Comparison of ENCODE assay signal across 10 cellular contexts in the genomic region with DNA sequence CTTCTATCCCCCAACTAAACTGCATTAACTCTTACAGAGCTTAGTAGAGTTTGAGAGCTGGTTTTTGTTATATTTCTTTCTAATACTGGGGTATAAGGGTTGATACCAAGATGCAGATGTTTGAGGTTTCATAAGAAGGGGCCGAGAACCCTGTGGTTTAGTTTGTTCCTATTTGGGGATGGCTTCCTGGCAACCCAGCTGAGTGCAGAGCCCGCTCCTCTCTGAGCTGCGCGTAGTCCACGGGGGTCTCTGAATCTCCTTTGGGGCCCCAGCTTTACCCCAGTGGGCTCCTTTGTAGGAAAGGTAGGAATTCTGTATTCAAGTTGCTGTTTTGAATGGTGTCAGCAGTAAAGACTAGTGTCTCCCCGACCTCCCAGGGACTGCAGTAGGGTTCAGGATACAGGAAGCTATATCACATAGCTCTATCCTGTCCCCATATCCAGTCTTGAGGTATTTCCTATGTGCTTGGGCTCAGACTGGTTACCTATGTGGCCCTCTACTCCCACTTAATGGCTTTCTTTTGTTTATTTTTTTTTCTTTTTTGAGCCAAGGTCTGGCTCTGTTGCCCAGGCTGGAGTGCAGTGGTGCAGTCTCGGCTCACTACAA. TPM values are rescaled to one million over a fixed set of nuclear protein-coding genes. Genes with fewer than 3 reads are reported as not detected.
A peak's percentile ranks its signal among the peaks of the same experiment; 100 is the strongest.
DNase-seq lines count a peak whose midpoint lies in the region; ATAC-seq and TF ChIP-seq lines count a peak whose summit lies in the region.
"Had no signal": no experiment of that assay in that cellular context is flagged by ENCODE, and none has a peak within 500 bp of the region (broad histone marks: within the 10 kb centered on the region; RNA-seq: fewer than 3 reads in every experiment).

No MANE protein-coding gene starts in this region.

- H3K4me1 Mint-ChIP-seq in activated naive CD8-positive, alpha-beta T cell treated with anti-CD3 and anti-CD28 coated beads for 36 hours = peaks cover 65% of the 10 kb centered on the region
- peaks cover 73% of the 10 kb centered on the region for H3K4me1 Mint-ChIP-seq in activated naive CD8-positive, alpha-beta T cell treated with anti-CD3 and anti-CD28 coated beads, Interleukin-2, amount 50 U/mL, for 24 hours

- no peak for ATAC-seq in activated naive CD8-positive, alpha-beta T cell treated with anti-CD3 and anti-CD28 coated beads, Interleukin-2, amount 50 U/mL, for 24 hours
- ATAC-seq in HG02798 (IDR thresholded peaks at IDR 0.05; ENCODE audit: poor library complexity, unreplicated experiment) (peak; percentile 79), HG02981 (IDR thresholded peaks at IDR 0.05; ENCODE audit: unreplicated experiment) (no peak)

- H3K9me3 ChIP-seq in stomach = peaks cover 0 to 11% (median 3%) of the 10 kb centered on the region in 4 donors

- H3K4me1 ChIP-seq in stomach = peaks cover 0 to 27% (median 0%) of the 10 kb centered on the region in 4 donors

- peak overlapping the region; percentile 14 for H3K4me3 Mint-ChIP-seq in activated naive CD8-positive, alpha-beta T cell treated with anti-CD3 and anti-CD28 coated beads for 36 hours
- H3K4me3 Mint-ChIP-seq in activated naive CD8-positive, alpha-beta T cell treated with anti-CD3 and anti-CD28 coated beads, Interleukin-2, amount 50 U/mL, for 24 hours = no peak overlapping the region

- H3K36me3 ChIP-seq in stomach = no peaks in the 10 kb centered on the region

- H3K36me3 Mint-ChIP-seq in activated naive CD8-positive, alpha-beta T cell treated with anti-CD3 and anti-CD28 coated beads for 36 hours = peaks cover 17% of the 10 kb centered on the region
- H3K36me3 Mint-ChIP-seq in activated naive CD8-positive, alpha-beta T cell treated with anti-CD3 and anti-CD28 coated beads, Interleukin-2, amount 50 U/mL, for 24 hours (ENCODE audit: low read depth) = peaks cover 12% of the 10 kb centered on the region

- no peak for TF ChIP-seq EP300 in stomach (IDR thresholded peaks at IDR 0.05)

- no peak for TF ChIP-seq POLR2A in stomach (IDR thresholded peaks at IDR 0.05)

- no peak for TF ChIP-seq CTCF in stomach (IDR thresholded peaks at IDR 0.05)

- WGBS in stomach, 5 donors = 72 to 90% (median 75%) methylated on average over 7 of the region's 7 CpGs

- H3K27me3 Mint-ChIP-seq in activated naive CD8-positive, alpha-beta T cell treated with anti-CD3 and anti-CD28 coated beads for 36 hours = no peaks in the 10 kb centered on the region
- H3K27me3 Mint-ChIP-seq in activated naive CD8-positive, alpha-beta T cell treated with anti-CD3 and anti-CD28 coated beads, Interleukin-2, amount 50 U/mL, for 24 hours = no peaks in the 10 kb centered on the region

- peaks cover 5% of the 10 kb centered on the region for H3K9me3 Mint-ChIP-seq in activated naive CD8-positive, alpha-beta T cell treated with anti-CD3 and anti-CD28 coated beads for 36 hours
- peaks cover 13% of the 10 kb centered on the region for H3K9me3 Mint-ChIP-seq in activated naive CD8-positive, alpha-beta T cell treated with anti-CD3 and anti-CD28 coated beads, Interleukin-2, amount 50 U/mL, for 24 hours

- no peak for DNase-seq in activated naive CD8-positive, alpha-beta T cell treated with anti-CD3 and anti-CD28 coated beads for 36 hours
- DNase-seq in activated naive CD8-positive, alpha-beta T cell treated with anti-CD3 and anti-CD28 coated beads, Interleukin-2, amount 50 U/mL, for 24 hours = no peak
- DNase-seq in RPMI8226 = peak; percentile 56
- DNase-seq in stomach = no peak
- no peak for DNase-seq in activated CD4-positive, alpha-beta T cell treated with anti-CD3 and anti-CD28 coated beads for 1 hour
- no peak for DNase-seq in medulla oblongata (ENCODE audit: extremely low spot score)
- DNase-seq: activated effector memory CD4-positive, alpha-beta T cell treated with anti-CD3 and anti-CD28 coated beads, Interleukin-2, amount 50 U/mL, for 16 hours; occipital lobe had no signal

- H3K27ac ChIP-seq in stomach = peak overlapping the region in 4 of 5 donors; percentile 31 to 77 (median 56)

- H3K27me3 ChIP-seq in stomach = peaks cover 0 to 5% (median 0%) of the 10 kb centered on the region in 3 donors

- peak overlapping the region; percentile 40 for H3K27ac Mint-ChIP-seq in activated naive CD8-positive, alpha-beta T cell treated with anti-CD3 and anti-CD28 coated beads for 36 hours
- no peak overlapping the region for H3K27ac Mint-ChIP-seq in activated naive CD8-positive, alpha-beta T cell treated with anti-CD3 and anti-CD28 coated beads, Interleukin-2, amount 50 U/mL, for 24 hours

- intact Hi-C loops in stomach (cut with DNase I; ENCODE audit: low total_unique reads) = no loop called here

- no peak overlapping the region for H3K4me3 ChIP-seq in stomach

RNA-seq across cellular contexts. Expression of a gene that starts 25.4 kb away (rescaled TPM):
- total RNA-seq in activated naive CD8-positive, alpha-beta T cell treated with anti-CD3 and anti-CD28 coated beads for 36 hours = 1 to 10 TPM; 4.7 to 6.0 TPM
- 10 to 100 TPM in 1 of 5 donors, 1 to 10 TPM in 3, under 1 TPM in 1; 0.89 to 16.5 (median 6.2) TPM for total RNA-seq in stomach
- 1 to 10 TPM in 1 of 3 donors, under 1 TPM in 2; 0.40 to 1.2 (median 0.46) TPM for polyA plus RNA-seq in stomach
